ENCODE assay signal across 1 cellular context in genomic region chr4:141657550-141657949, GRCh38.
TF ChIP-seq lines count a peak whose summit lies in the region.

No MANE protein-coding gene starts in this region.

TF ChIP-seq in SK-N-SH treated with all-trans-retinoic acid at 6 μM for 48 hours, 23 proteins besides CTCF, POLR2A, EP300 and RAD21 (continued from another document):
- TF ChIP-seq PATZ1 (CRISPR knock-in tag; IDR thresholded peaks at IDR 0.05; ENCODE audit: borderline replicate concordance) = no peak
- TF ChIP-seq TOX (CRISPR knock-in tag; IDR thresholded peaks at IDR 0.05; ENCODE audit: borderline replicate concordance) = no peak
- no peak for TF ChIP-seq ESRRG (CRISPR knock-in tag; IDR thresholded peaks at IDR 0.05)
- TF ChIP-seq ZNF70 (CRISPR knock-in tag; IDR thresholded peaks at IDR 0.05) = no peak
- TF ChIP-seq, protein P1, sequence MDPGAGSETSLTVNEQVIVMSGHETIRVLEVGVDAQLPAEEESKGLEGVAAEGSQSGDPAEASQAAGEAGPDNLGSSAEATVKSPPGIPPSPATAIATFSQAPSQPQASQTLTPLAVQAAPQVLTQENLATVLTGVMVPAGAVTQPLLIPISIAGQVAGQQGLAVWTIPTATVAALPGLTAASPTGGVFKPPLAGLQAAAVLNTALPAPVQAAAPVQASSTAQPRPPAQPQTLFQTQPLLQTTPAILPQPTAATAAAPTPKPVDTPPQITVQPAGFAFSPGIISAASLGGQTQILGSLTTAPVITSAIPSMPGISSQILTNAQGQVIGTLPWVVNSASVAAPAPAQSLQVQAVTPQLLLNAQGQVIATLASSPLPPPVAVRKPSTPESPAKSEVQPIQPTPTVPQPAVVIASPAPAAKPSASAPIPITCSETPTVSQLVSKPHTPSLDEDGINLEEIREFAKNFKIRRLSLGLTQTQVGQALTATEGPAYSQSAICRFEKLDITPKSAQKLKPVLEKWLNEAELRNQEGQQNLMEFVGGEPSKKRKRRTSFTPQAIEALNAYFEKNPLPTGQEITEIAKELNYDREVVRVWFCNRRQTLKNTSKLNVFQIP (CRISPR knock-in tag; IDR thresholded peaks at IDR 0.05; ENCODE audit: borderline replicate concordance, low read depth) = no peak
- TF ChIP-seq ZFP30 (CRISPR knock-in tag; IDR thresholded peaks at IDR 0.05) = no peak
- no peak for TF ChIP-seq OSR1 (CRISPR knock-in tag; IDR thresholded peaks at IDR 0.05)
- no peak for TF ChIP-seq ARNTL (CRISPR knock-in tag; IDR thresholded peaks at IDR 0.05; ENCODE audit: borderline replicate concordance, low read depth)
- no peak for TF ChIP-seq SNAI2 (CRISPR knock-in tag; IDR thresholded peaks at IDR 0.05)
- TF ChIP-seq TCF4 (CRISPR knock-in tag; IDR thresholded peaks at IDR 0.05; ENCODE audit: borderline replicate concordance) = no peak
- TF ChIP-seq CREB5 (CRISPR knock-in tag; IDR thresholded peaks at IDR 0.05; ENCODE audit: low read depth) = no peak
